ENCODE assay signal across 9 cellular contexts in genomic region chr1:15741183-15741850, GRCh38. TPM values are rescaled to one million over a fixed set of nuclear protein-coding genes. Genes with fewer than 3 reads are reported as not detected.
DNase-seq lines count a peak whose midpoint lies in the region; ATAC-seq and TF ChIP-seq lines count a peak whose summit lies in the region.
"Had no signal": no experiment of that assay in that cellular context is flagged by ENCODE, and none has a peak within 500 bp of the region (broad histone marks: within the 10 kb centered on the region; RNA-seq: fewer than 3 reads in every experiment).

No MANE protein-coding gene starts in this region.

- H3K4me3 ChIP-seq in epithelial cell of esophagus (ENCODE audit: low read length) (no peak overlapping the region), muscle layer of duodenum (ENCODE audit: low read depth in 1 of 2, low read length in 2 of 2) (no peak overlapping the region)

- peak; percentile 92 for ATAC-seq in activated CD8-positive, alpha-beta memory T cell treated with anti-CD3 and anti-CD28 coated beads, Interleukin-2, amount 10 ng/mL, durations not matched to agents 7 days and 5 days
- ATAC-seq in HG02884 (IDR thresholded peaks at IDR 0.05; ENCODE audit: unreplicated experiment) = no peak

- H3K27me3 ChIP-seq in muscle layer of duodenum (ENCODE audit: low read depth, low read length) = no peaks in the 10 kb centered on the region

- peak; percentile 96 for TF ChIP-seq CTCF in epithelial cell of esophagus (IDR thresholded peaks at IDR 0.05; ENCODE audit: insufficient read depth, low read depth, low read length, missing control alignments)

- no peak overlapping the region for H3K4me3 Mint-ChIP-seq in activated CD8-positive, alpha-beta memory T cell treated with anti-CD3 and anti-CD28 coated beads, Interleukin-2, amount 10 ng/mL, durations not matched to agents 7 days and 5 days

- H3K36me3 Mint-ChIP-seq in activated CD8-positive, alpha-beta memory T cell treated with anti-CD3 and anti-CD28 coated beads, Interleukin-2, amount 10 ng/mL, durations not matched to agents 7 days and 5 days = no peaks in the 10 kb centered on the region

- H3K9me3 ChIP-seq in muscle layer of duodenum (ENCODE audit: control insufficient read depth in 1 of 2, low read length in 2 of 2) = no peaks in the 10 kb centered on the region

- H3K27ac ChIP-seq in muscle layer of duodenum (ENCODE audit: low read length) = peak overlapping the region; percentile 54

- H3K9me3 Mint-ChIP-seq in activated CD8-positive, alpha-beta memory T cell treated with anti-CD3 and anti-CD28 coated beads, Interleukin-2, amount 10 ng/mL, durations not matched to agents 7 days and 5 days (ENCODE audit: low read depth) = no peaks in the 10 kb centered on the region

- peaks cover 0 to 8% of the 10 kb centered on the region in 2 donors for H3K4me1 ChIP-seq in muscle layer of duodenum (ENCODE audit: control insufficient read depth in 1 of 2, insufficient read depth in 2 of 2, low read length in 2 of 2)

- H3K4me1 Mint-ChIP-seq in activated CD8-positive, alpha-beta memory T cell treated with anti-CD3 and anti-CD28 coated beads, Interleukin-2, amount 10 ng/mL, durations not matched to agents 7 days and 5 days = peaks cover 5% of the 10 kb centered on the region

- in situ Hi-C loops in G401 (cut with HindIII; ENCODE audit: low sequenced_read_pairs) = loop anchor here (25.0 kb wide), 1 partner anchor 154 kb away; the partner anchor contains the start of gene AGMAT

- CTCF ChIA-PET in activated CD8-positive, alpha-beta memory T cell treated with anti-CD3 and anti-CD28 coated beads, Interleukin-2, amount 10 ng/mL, durations not matched to agents 7 days and 5 days (lab: Charles Lee) = interaction anchor here (0.6 to 3.1 kb wide), 21 partner anchors 9 to 566 kb away, joined by 3 to 37 read pairs (median 3); partner anchors contain the start of gene CASP9

- no peaks in the 10 kb centered on the region for H3K36me3 ChIP-seq in muscle layer of duodenum (ENCODE audit: control insufficient read depth in 1 of 2, insufficient read depth in 2 of 2, low read length in 2 of 2)

- H3K27ac Mint-ChIP-seq in activated CD8-positive, alpha-beta memory T cell treated with anti-CD3 and anti-CD28 coated beads, Interleukin-2, amount 10 ng/mL, durations not matched to agents 7 days and 5 days = no peak overlapping the region

- H3K27me3 Mint-ChIP-seq in activated CD8-positive, alpha-beta memory T cell treated with anti-CD3 and anti-CD28 coated beads, Interleukin-2, amount 10 ng/mL, durations not matched to agents 7 days and 5 days = no peaks in the 10 kb centered on the region

- DNase-seq in G401 (ENCODE audit: low spot score) (peak; percentile 93), HS-5 (ENCODE audit: low read depth) (peak; percentile 28), NOMO-1 (lab: John Stamatoyannopoulos, UW; ENCODE audit: unreplicated experiment in 2 of 2) (peak; percentile 11 to 44), epithelial cell of esophagus (ENCODE audit: low read depth) (peak; percentile 85)
- DNase-seq in activated CD8-positive, alpha-beta memory T cell treated with anti-CD3 and anti-CD28 coated beads, Interleukin-2, amount 10 ng/mL, durations not matched to agents 7 days and 5 days = peak; percentile 83
- DNase-seq in stimulated activated CD8-positive, alpha-beta memory T cell treated with anti-CD3 and anti-CD28 coated beads, Interleukin-7, amount 100 ng/mL, for 4 hours (ENCODE audit: low read depth in 2 of 2) = peak; percentile 29 to 31

RNA-seq across cellular contexts. Expression of gene TMEM82, which starts 1.0 kb away (rescaled TPM):
- not detected in 2 replicates for total RNA-seq in G401 (2014; rRNA removed; shearing (Covaris generic))
- not detected for total RNA-seq in activated CD8-positive, alpha-beta memory T cell treated with anti-CD3 and anti-CD28 coated beads, Interleukin-2, amount 10 ng/mL, durations not matched to agents 7 days and 5 days
- total RNA-seq: glomerular endothelial cell had no signal

RNA-seq across cellular contexts. Expression of gene SLC25A34, which starts 5.3 kb away (rescaled TPM):
- total RNA-seq in G401 (2014; rRNA removed; shearing (Covaris generic)) = 0.75 TPM in 1 of 2 replicates, not detected in the other
- under 1 TPM; 0.82 to 0.88 TPM for total RNA-seq in activated CD8-positive, alpha-beta memory T cell treated with anti-CD3 and anti-CD28 coated beads, Interleukin-2, amount 10 ng/mL, durations not matched to agents 7 days and 5 days

RNA-seq across cellular contexts. Expression of gene FBLIM1, which starts 17.3 kb away (rescaled TPM):
- total RNA-seq in G401 (2014; rRNA removed; shearing (Covaris generic)) = 18.6 and 41.7 TPM in 2 replicates
- total RNA-seq in activated CD8-positive, alpha-beta memory T cell treated with anti-CD3 and anti-CD28 coated beads, Interleukin-2, amount 10 ng/mL, durations not matched to agents 7 days and 5 days = not detected

RNA-seq across cellular contexts. Expression of gene PLEKHM2, which starts 57.2 kb away (rescaled TPM):
- total RNA-seq in G401 (2014; rRNA removed; shearing (Covaris generic)) = 46.1 and 47.5 TPM in 2 replicates
- total RNA-seq in activated CD8-positive, alpha-beta memory T cell treated with anti-CD3 and anti-CD28 coated beads, Interleukin-2, amount 10 ng/mL, durations not matched to agents 7 days and 5 days = 10 to 100 TPM; 55.7 to 63.2 TPM

Comparison
In these comparisons a context has a peak if more than half of its experiments do, and no peak if none do; other contexts are left out.
1. DNase-seq: peak in every context shown above with its lines; median percentile 93 in G401; 85 in epithelial cell of esophagus; 83 in activated CD8-positive, alpha-beta memory T cell treated with anti-CD3 and anti-CD28 coated beads, Interleukin-2, amount 10 ng/mL, durations not matched to agents 7 days and 5 days; 30 in stimulated activated CD8-positive, alpha-beta memory T cell treated with anti-CD3 and anti-CD28 coated beads, Interleukin-7, amount 100 ng/mL, for 4 hours; 28 in HS-5; 28 in NOMO-1.
2. RNA of gene FBLIM1, which starts 17.3 kb away (total RNA-seq): 18.6 to 41.7 TPM in G401; not detected in activated CD8-positive, alpha-beta memory T cell treated with anti-CD3 and anti-CD28 coated beads, Interleukin-2, amount 10 ng/mL, durations not matched to agents 7 days and 5 days; every median in the first group is over 10 times any median in the second.